In the genomic region with DNA sequence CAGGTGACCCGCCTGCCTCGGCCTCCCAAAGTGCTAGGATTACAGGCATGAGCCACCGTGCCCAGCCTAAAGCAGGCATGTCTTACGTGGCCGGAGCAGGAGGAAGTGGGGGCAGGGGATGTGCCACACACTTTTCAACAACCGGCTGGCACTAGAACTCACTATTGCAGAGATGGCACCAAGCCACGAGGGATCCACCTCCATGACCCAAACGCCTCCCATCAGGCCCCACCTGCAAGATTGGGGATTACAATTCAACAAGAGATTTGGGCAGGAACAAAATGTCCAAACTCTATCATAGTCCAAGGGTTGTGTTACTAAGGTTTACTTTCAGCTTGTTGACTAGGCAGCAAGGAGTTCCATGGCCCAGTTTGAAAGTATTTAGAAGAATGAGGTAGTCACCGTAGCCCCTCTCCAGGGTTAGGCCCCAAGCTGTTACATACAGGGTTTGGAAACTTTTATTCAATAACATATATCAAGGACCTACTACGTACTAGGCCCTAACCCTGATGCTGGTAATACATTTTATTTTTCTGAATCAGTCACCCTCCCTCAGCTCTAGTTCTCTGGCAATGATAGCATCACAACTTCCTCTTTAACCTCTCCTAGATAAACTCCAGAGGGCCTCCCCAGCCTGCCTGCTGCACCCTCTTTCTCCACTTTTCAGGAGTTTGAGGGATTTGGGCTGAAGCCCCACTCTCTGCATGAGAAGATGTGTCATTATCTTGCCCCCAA, we compare ENCODE assay signal across 8 cellular contexts. TPM values are rescaled to one million over a fixed set of nuclear protein-coding genes. Genes with fewer than 3 reads are reported as not detected.
DNase-seq lines count a peak whose midpoint lies in the region; ATAC-seq and TF ChIP-seq lines count a peak whose summit lies in the region.

No MANE protein-coding gene starts in this region.

- H3K36me3 Mint-ChIP-seq in dendritic cell treated with granulocyte-macrophage colony-stimulating factor and Interleukin-4, amounts not matched to agents 40 ng/mL and 50 ng/mL, for 4 days (ENCODE audit: low read depth), result peaks cover 11% of the 10 kb centered on the region

- TF ChIP-seq CTCF in GM10248 (IDR thresholded peaks at IDR 0.05; ENCODE audit: control extremely low read depth, extremely low read depth, low read depth, missing control alignments), result no peak

- peaks cover 13% of the 10 kb centered on the region for H3K9me3 Mint-ChIP-seq in dendritic cell treated with granulocyte-macrophage colony-stimulating factor and Interleukin-4, amounts not matched to agents 40 ng/mL and 50 ng/mL, for 4 days

- ATAC-seq in GM19467 (IDR thresholded peaks at IDR 0.05; ENCODE audit: unreplicated experiment) (no peak), GM18502 (IDR thresholded peaks at IDR 0.05; ENCODE audit: poor library complexity, unreplicated experiment) (no peak), GM19351 (IDR thresholded peaks at IDR 0.05; ENCODE audit: unreplicated experiment) (no peak)

- peaks cover 74% of the 10 kb centered on the region for H3K4me1 Mint-ChIP-seq in dendritic cell treated with granulocyte-macrophage colony-stimulating factor and Interleukin-4, amounts not matched to agents 40 ng/mL and 50 ng/mL, for 4 days (ENCODE audit: low read depth)

- intact Hi-C loops in dendritic cell treated with granulocyte-macrophage colony-stimulating factor and Interleukin-4, amounts not matched to agents 40 ng/mL and 50 ng/mL, for 4 days (cut with micrococcal nuclease), result loop anchor here (2.0 to 5.0 kb wide), 2 partner anchors 17 to 109 kb away; partner anchors contain the start of genes KIAA0232 and TBC1D14
- intact Hi-C loops in posterior vena cava (cut with DNase I), result no loop called here

- H3K27me3 Mint-ChIP-seq in dendritic cell treated with granulocyte-macrophage colony-stimulating factor and Interleukin-4, amounts not matched to agents 40 ng/mL and 50 ng/mL, for 4 days, result peaks cover 1% of the 10 kb centered on the region

- peak overlapping the region; percentile 26 for H3K4me3 Mint-ChIP-seq in dendritic cell treated with granulocyte-macrophage colony-stimulating factor and Interleukin-4, amounts not matched to agents 40 ng/mL and 50 ng/mL, for 4 days

- DNase-seq in GM10248 (ENCODE audit: extremely low spot score), result peak; percentile 20
- DNase-seq in NOMO-1 treated with dmso at 0.1 percent for 144 hours (lab: John Stamatoyannopoulos, UW; ENCODE audit: unreplicated experiment), result peak; percentile 36
- peak; percentile 69 for DNase-seq in posterior vena cava (ENCODE audit: low spot score)
- DNase-seq in foreskin melanocyte, result no peak

- CTCF ChIA-PET in GM10248 (lab: Yijun Ruan, JAX), result interaction anchor here (1.1 to 1.4 kb wide), 2 partner anchors 18 kb away, joined by 3 to 5 read pairs; partner anchors contain the start of gene TBC1D14

- POLR2A ChIA-PET in GM10248 (lab: Yijun Ruan, JAX), result no interaction called here

- peak overlapping the region; percentile 92 for H3K27ac Mint-ChIP-seq in dendritic cell treated with granulocyte-macrophage colony-stimulating factor and Interleukin-4, amounts not matched to agents 40 ng/mL and 50 ng/mL, for 4 days

RNA-seq across cellular contexts. Expression of gene TBC1D14, which starts 18.0 kb away (rescaled TPM):
- 10 to 100 TPM; 30.5 to 42.6 TPM for total RNA-seq in posterior vena cava
